ENCODE assay signal across 4 cellular contexts in the genomic region with DNA sequence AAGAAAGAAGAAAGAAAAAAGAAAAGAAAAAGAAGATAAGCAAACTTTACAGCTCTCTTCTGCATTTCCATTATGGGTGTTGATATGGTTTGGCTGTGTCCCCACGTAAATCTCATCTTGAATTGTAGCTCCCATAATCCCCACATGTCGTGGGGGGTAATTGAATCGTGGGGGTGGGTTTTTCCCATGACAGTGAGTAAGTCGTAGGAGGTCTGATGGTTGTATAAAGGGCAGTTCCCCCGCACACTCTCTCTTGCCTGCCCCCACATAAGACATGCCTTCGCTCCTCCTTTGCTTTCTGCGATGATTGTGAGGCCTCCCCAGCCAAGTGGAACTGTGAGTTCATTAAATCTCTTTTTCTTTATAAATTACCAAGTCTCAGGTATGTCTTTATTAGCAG.
"Had no signal": no experiment of that assay in that cellular context is flagged by ENCODE, and none has a peak within 500 bp of the region (broad histone marks: within the 10 kb centered on the region; RNA-seq: fewer than 3 reads in every experiment).

No MANE protein-coding gene starts in this region.

- H3K4me3 ChIP-seq: K562 had no signal

- H3K27ac ChIP-seq: HL-60, KMS-11 had no signal

- ATAC-seq: HepG2, K562 had no signal
